ENCODE assay signal across 15 cellular contexts in the genomic region with DNA sequence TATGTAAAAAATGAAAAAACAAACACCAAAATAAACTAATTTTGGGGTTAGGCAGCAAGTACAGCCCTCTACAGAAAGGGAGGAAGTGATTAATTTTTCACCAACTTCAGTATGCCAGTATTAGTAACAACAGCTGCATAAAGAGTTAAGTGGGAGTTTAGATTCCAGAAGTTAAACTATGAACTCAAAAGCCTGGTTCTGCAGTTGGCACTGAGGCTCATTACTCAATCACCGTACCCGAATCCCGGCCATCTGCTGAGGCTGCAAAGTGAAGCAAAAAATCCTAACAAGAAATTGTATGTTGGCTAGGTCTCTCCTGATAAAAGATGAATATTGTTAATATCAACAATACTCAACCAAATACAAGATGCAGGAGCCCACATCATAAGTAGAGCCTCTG. TPM values are rescaled to one million over a fixed set of nuclear protein-coding genes. Genes with fewer than 3 reads are reported as not detected.
DNase-seq lines count a peak whose midpoint lies in the region; ATAC-seq and TF ChIP-seq lines count a peak whose summit lies in the region.
"Had no signal": no experiment of that assay in that cellular context is flagged by ENCODE, and none has a peak within 500 bp of the region (broad histone marks: within the 10 kb centered on the region; RNA-seq: fewer than 3 reads in every experiment).

No MANE protein-coding gene starts in this region.

- H3K4me3 Mint-ChIP-seq in activated naive CD8-positive, alpha-beta T cell treated with anti-CD3 and anti-CD28 coated beads, Interleukin-2, amount 50 U/mL, for 24 hours, result no peak overlapping the region
- H3K4me3 Mint-ChIP-seq: effector memory CD8-positive, alpha-beta T cell had no signal

- whole genome bisulfite sequencing in GM23248 (ENCODE audit: low coverage in 1 of 2, low lambda C conversion rate in 2 of 2, missing lambda C conversion rate in 2 of 2), 2 experiments, result 20 to 22% methylated on average over 3 of the region's 3 CpGs
- WGBS in liver, result 20% methylated on average over 3 of the region's 3 CpGs

- no peak for ATAC-seq in activated naive CD8-positive, alpha-beta T cell treated with anti-CD3 and anti-CD28 coated beads, Interleukin-2, amount 50 U/mL, for 24 hours
- no peak for ATAC-seq in GM21515 (IDR thresholded peaks at IDR 0.05; ENCODE audit: unreplicated experiment)
- ATAC-seq: effector memory CD8-positive, alpha-beta T cell had no signal

- no peaks in the 10 kb centered on the region for H4K20me1 ChIP-seq in GM23248 (ENCODE audit: insufficient read depth)

- no peak overlapping the region for H2AFZ ChIP-seq in GM23248

- H3K4me2 ChIP-seq in GM23248 (ENCODE audit: unreplicated experiment), result no peak overlapping the region

- H3K9me3 ChIP-seq in GM23248 (ENCODE audit: low read depth) (no peaks in the 10 kb centered on the region), liver (ENCODE audit: control insufficient read depth in 4 of 4, low read length in 3 of 4) (no peaks in the 10 kb centered on the region)
- H3K9me3 ChIP-seq: Peyer's patch had no signal

- no peaks in the 10 kb centered on the region for H3K9me2 ChIP-seq in GM23248 (ENCODE audit: insufficient read depth)

- peaks cover 24% of the 10 kb centered on the region for H3F3A ChIP-seq in GM23248 (ENCODE audit: insufficient read depth)

- no peaks in the 10 kb centered on the region for H3K27me3 Mint-ChIP-seq in activated naive CD8-positive, alpha-beta T cell treated with anti-CD3 and anti-CD28 coated beads, Interleukin-2, amount 50 U/mL, for 24 hours
- H3K27me3 Mint-ChIP-seq: effector memory CD8-positive, alpha-beta T cell; naive B cell had no signal

- H3K27me3 ChIP-seq in GM23248 (replicated peaks; ENCODE audit: insufficient read depth), result no peaks in the 10 kb centered on the region
- no peaks in the 10 kb centered on the region for H3K27me3 ChIP-seq in liver (ENCODE audit: control insufficient read depth in 4 of 4, insufficient read depth in 4 of 4, low read length in 3 of 4)
- H3K27me3 ChIP-seq: Peyer's patch had no signal

- DNase-seq in Ammon's horn (ENCODE audit: low spot score), result peak; percentile 23
- peak; percentile 27 for DNase-seq in GM23248
- no peak for DNase-seq in activated naive CD8-positive, alpha-beta T cell treated with anti-CD3 and anti-CD28 coated beads, Interleukin-2, amount 50 U/mL, for 24 hours
- DNase-seq in ecto neural progenitor cell (ENCODE audit: low spot score), result no peak
- no peak for DNase-seq in putamen (ENCODE audit: low spot score)
- DNase-seq: aorta; effector memory CD8-positive, alpha-beta T cell; GF-D8; head of caudate nucleus; naive B cell; NCI-H1092; Peyer's patch; T-helper 1 cell had no signal

- H3K9ac ChIP-seq in GM23248 (no peak overlapping the region), liver (ENCODE audit: low read depth in 1 of 2, low read length in 2 of 2) (peak overlapping the region in 1 of 2 donors; percentile 55)

- peaks cover 51% of the 10 kb centered on the region for H3K36me3 Mint-ChIP-seq in activated naive CD8-positive, alpha-beta T cell treated with anti-CD3 and anti-CD28 coated beads, Interleukin-2, amount 50 U/mL, for 24 hours (ENCODE audit: low read depth)

- peak overlapping the region; percentile 21; the same call in 1 of the 2 replicates for H3K27ac ChIP-seq in GM23248
- H3K27ac ChIP-seq in liver (ENCODE audit: low read depth in 1 of 2, low read length in 2 of 2), result peak overlapping the region; percentile 71 to 91
- H3K27ac ChIP-seq: Peyer's patch had no signal

- in situ Hi-C loops in GM23248 (cut with MboI), result no loop called here

- peaks cover 17% of the 10 kb centered on the region for H3K4me1 ChIP-seq in GM23248 (ENCODE audit: insufficient read depth)
- H3K4me1 ChIP-seq in liver (ENCODE audit: control insufficient read depth in 4 of 4, insufficient read depth in 4 of 4, low read length in 3 of 4), result peaks cover 4 to 39% (median 32%) of the 10 kb centered on the region in 4 donors

- 0 out of 2 replicates have a peak, but pooled peaks cover 5% of the 10 kb centered on the region for H3K36me3 ChIP-seq in GM23248 (ENCODE audit: low read depth)
- H3K36me3 ChIP-seq in liver (ENCODE audit: control insufficient read depth in 4 of 4, insufficient read depth in 3 of 4, low read depth in 1 of 4, low read length in 3 of 4), result peaks cover 0 to 4% (median 2%) of the 10 kb centered on the region in 4 donors
- H3K36me3 ChIP-seq: Peyer's patch had no signal

- TF ChIP-seq RAD21 in liver (IDR thresholded peaks at IDR 0.05), result peak; percentile 10 to 33

- H3K27ac Mint-ChIP-seq in activated naive CD8-positive, alpha-beta T cell treated with anti-CD3 and anti-CD28 coated beads, Interleukin-2, amount 50 U/mL, for 24 hours, result peak overlapping the region; percentile 22
- H3K27ac Mint-ChIP-seq: effector memory CD8-positive, alpha-beta T cell had no signal

- H3K9me3 Mint-ChIP-seq in activated naive CD8-positive, alpha-beta T cell treated with anti-CD3 and anti-CD28 coated beads, Interleukin-2, amount 50 U/mL, for 24 hours, result no peaks in the 10 kb centered on the region
- H3K9me3 Mint-ChIP-seq: effector memory CD8-positive, alpha-beta T cell; naive B cell had no signal

- H3K4me3 ChIP-seq in GM23248, result no peak overlapping the region
- peak overlapping the region in 1 of 3 donors; percentile 15 for H3K4me3 ChIP-seq in liver (ENCODE audit: low read depth in 1 of 3, low read length in 3 of 3)
- H3K4me3 ChIP-seq: Peyer's patch had no signal

- H3K4me1 Mint-ChIP-seq in activated naive CD8-positive, alpha-beta T cell treated with anti-CD3 and anti-CD28 coated beads, Interleukin-2, amount 50 U/mL, for 24 hours, result peaks cover 59% of the 10 kb centered on the region

- peaks cover 93% of the 10 kb centered on the region for H3K79me2 ChIP-seq in GM23248 (ENCODE audit: insufficient read depth)

- TF ChIP-seq CTCF in liver (IDR thresholded peaks at IDR 0.05; ENCODE audit: low read depth, low read length, missing input control), result no peak

TF ChIP-seq in liver, 16 proteins besides CTCF, POLR2A, EP300 and RAD21 (continues in another document):
- peak; percentile 57 to 58 for TF ChIP-seq RXRA (IDR thresholded peaks at IDR 0.05)
- TF ChIP-seq, protein P1, sequence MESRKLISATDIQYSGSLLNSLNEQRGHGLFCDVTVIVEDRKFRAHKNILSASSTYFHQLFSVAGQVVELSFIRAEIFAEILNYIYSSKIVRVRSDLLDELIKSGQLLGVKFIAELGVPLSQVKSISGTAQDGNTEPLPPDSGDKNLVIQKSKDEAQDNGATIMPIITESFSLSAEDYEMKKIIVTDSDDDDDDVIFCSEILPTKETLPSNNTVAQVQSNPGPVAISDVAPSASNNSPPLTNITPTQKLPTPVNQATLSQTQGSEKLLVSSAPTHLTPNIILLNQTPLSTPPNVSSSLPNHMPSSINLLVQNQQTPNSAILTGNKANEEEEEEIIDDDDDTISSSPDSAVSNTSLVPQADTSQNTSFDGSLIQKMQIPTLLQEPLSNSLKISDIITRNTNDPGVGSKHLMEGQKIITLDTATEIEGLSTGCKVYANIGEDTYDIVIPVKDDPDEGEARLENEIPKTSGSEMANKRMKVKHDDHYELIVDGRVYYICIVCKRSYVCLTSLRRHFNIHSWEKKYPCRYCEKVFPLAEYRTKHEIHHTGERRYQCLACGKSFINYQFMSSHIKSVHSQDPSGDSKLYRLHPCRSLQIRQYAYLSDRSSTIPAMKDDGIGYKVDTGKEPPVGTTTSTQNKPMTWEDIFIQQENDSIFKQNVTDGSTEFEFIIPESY (IDR thresholded peaks at IDR 0.05), result no peak
- TF ChIP-seq GABPA (IDR thresholded peaks at IDR 0.05 in 1 of 2, conservative IDR thresholded peaks at IDR 0.05 in 1 of 2), result no peak
- no peak for TF ChIP-seq FOXA1 (IDR thresholded peaks at IDR 0.05)
- TF ChIP-seq, protein P2, sequence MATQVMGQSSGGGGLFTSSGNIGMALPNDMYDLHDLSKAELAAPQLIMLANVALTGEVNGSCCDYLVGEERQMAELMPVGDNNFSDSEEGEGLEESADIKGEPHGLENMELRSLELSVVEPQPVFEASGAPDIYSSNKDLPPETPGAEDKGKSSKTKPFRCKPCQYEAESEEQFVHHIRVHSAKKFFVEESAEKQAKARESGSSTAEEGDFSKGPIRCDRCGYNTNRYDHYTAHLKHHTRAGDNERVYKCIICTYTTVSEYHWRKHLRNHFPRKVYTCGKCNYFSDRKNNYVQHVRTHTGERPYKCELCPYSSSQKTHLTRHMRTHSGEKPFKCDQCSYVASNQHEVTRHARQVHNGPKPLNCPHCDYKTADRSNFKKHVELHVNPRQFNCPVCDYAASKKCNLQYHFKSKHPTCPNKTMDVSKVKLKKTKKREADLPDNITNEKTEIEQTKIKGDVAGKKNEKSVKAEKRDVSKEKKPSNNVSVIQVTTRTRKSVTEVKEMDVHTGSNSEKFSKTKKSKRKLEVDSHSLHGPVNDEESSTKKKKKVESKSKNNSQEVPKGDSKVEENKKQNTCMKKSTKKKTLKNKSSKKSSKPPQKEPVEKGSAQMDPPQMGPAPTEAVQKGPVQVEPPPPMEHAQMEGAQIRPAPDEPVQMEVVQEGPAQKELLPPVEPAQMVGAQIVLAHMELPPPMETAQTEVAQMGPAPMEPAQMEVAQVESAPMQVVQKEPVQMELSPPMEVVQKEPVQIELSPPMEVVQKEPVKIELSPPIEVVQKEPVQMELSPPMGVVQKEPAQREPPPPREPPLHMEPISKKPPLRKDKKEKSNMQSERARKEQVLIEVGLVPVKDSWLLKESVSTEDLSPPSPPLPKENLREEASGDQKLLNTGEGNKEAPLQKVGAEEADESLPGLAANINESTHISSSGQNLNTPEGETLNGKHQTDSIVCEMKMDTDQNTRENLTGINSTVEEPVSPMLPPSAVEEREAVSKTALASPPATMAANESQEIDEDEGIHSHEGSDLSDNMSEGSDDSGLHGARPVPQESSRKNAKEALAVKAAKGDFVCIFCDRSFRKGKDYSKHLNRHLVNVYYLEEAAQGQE (IDR thresholded peaks at IDR 0.05), result no peak
- peak; percentile 67 for TF ChIP-seq SP1 (IDR thresholded peaks at IDR 0.05)
- TF ChIP-seq JUND (IDR thresholded peaks at IDR 0.05), result peak in 1 of 2 donors; percentile 9
- no peak for TF ChIP-seq TAF1 (conservative IDR thresholded peaks at IDR 0.05)
- TF ChIP-seq FOXA2 (IDR thresholded peaks at IDR 0.05), result no peak
- TF ChIP-seq NR2F2 (IDR thresholded peaks at IDR 0.05), result no peak
- TF ChIP-seq HNF4G (IDR thresholded peaks at IDR 0.05), result no peak
- TF ChIP-seq, protein P3, sequence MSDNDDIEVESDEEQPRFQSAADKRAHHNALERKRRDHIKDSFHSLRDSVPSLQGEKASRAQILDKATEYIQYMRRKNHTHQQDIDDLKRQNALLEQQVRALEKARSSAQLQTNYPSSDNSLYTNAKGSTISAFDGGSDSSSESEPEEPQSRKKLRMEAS (IDR thresholded peaks at IDR 0.05), result no peak
- no peak for TF ChIP-seq EGR1 (IDR thresholded peaks at IDR 0.05; ENCODE audit: low read depth in 2 of 2)

RNA-seq across cellular contexts. Expression of a gene that starts 4.0 kb away (rescaled TPM):
- 26.9 and 33.2 TPM in 2 replicates for total RNA-seq in GM23248 (2014; rRNA removed; shearing (Covaris generic))
- 105 and 107 TPM in 2 replicates for polyA plus RNA-seq in GM23248 (2016; fragmentation: Nextera tagmentation; extraction: Ambion mirVana)
- total RNA-seq in liver, result 10 to 100 TPM; 21.9 to 44.3 TPM
- polyA plus RNA-seq in liver, result 100 to 1,000 TPM in 1 of 2 donors, 10 to 100 TPM in 1; 54.3 to 115 TPM

RNA-seq across cellular contexts. Expression of a gene that starts 4.3 kb away (rescaled TPM):
- 81.3 and 100 TPM in 2 replicates for total RNA-seq in GM23248 (2014; rRNA removed; shearing (Covaris generic))
- polyA plus RNA-seq in GM23248 (2016; fragmentation: Nextera tagmentation; extraction: Ambion mirVana), result 146 and 150 TPM in 2 replicates
- 10 to 100 TPM; 43.3 to 58.5 TPM for total RNA-seq in liver
- 10 to 100 TPM; 32.7 to 38.0 TPM for polyA plus RNA-seq in liver

Comparison
In these comparisons a context has a peak if more than half of its experiments do, and no peak if none do; other contexts are left out.
1. DNase-seq: peak in Ammon's horn (single experiment) and GM23248 (single experiment); none in activated naive CD8-positive, alpha-beta T cell treated with anti-CD3 and anti-CD28 coated beads, Interleukin-2, amount 50 U/mL, for 24 hours (single experiment), ecto neural progenitor cell (single experiment) and putamen (single experiment).